In the genomic region with DNA sequence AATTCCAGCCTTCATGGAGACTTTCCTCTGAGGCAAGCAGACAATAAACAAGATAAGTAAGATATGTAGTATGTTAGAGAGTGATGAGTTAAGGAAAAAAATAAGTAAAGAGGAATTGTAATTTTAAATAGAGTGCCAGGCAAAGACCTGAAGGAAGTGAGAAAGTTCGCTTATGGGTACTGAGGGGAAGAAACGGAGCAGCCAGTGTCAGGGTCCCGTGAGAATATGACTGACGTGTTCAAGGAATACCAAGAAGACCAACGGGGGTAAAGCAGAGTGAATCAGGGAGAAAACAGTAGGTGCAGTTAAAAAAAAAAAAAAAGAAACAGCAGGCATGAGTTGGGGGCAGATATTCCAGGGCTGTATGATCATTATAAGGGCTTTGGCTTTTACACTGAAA, we compare ENCODE assay signal across 1 cellular context.
TF ChIP-seq lines count a peak whose summit lies in the region.

No MANE protein-coding gene starts in this region.

TF ChIP-seq in GM23338, 12 proteins besides CTCF, POLR2A, EP300 and RAD21:
- TF ChIP-seq, protein P1, sequence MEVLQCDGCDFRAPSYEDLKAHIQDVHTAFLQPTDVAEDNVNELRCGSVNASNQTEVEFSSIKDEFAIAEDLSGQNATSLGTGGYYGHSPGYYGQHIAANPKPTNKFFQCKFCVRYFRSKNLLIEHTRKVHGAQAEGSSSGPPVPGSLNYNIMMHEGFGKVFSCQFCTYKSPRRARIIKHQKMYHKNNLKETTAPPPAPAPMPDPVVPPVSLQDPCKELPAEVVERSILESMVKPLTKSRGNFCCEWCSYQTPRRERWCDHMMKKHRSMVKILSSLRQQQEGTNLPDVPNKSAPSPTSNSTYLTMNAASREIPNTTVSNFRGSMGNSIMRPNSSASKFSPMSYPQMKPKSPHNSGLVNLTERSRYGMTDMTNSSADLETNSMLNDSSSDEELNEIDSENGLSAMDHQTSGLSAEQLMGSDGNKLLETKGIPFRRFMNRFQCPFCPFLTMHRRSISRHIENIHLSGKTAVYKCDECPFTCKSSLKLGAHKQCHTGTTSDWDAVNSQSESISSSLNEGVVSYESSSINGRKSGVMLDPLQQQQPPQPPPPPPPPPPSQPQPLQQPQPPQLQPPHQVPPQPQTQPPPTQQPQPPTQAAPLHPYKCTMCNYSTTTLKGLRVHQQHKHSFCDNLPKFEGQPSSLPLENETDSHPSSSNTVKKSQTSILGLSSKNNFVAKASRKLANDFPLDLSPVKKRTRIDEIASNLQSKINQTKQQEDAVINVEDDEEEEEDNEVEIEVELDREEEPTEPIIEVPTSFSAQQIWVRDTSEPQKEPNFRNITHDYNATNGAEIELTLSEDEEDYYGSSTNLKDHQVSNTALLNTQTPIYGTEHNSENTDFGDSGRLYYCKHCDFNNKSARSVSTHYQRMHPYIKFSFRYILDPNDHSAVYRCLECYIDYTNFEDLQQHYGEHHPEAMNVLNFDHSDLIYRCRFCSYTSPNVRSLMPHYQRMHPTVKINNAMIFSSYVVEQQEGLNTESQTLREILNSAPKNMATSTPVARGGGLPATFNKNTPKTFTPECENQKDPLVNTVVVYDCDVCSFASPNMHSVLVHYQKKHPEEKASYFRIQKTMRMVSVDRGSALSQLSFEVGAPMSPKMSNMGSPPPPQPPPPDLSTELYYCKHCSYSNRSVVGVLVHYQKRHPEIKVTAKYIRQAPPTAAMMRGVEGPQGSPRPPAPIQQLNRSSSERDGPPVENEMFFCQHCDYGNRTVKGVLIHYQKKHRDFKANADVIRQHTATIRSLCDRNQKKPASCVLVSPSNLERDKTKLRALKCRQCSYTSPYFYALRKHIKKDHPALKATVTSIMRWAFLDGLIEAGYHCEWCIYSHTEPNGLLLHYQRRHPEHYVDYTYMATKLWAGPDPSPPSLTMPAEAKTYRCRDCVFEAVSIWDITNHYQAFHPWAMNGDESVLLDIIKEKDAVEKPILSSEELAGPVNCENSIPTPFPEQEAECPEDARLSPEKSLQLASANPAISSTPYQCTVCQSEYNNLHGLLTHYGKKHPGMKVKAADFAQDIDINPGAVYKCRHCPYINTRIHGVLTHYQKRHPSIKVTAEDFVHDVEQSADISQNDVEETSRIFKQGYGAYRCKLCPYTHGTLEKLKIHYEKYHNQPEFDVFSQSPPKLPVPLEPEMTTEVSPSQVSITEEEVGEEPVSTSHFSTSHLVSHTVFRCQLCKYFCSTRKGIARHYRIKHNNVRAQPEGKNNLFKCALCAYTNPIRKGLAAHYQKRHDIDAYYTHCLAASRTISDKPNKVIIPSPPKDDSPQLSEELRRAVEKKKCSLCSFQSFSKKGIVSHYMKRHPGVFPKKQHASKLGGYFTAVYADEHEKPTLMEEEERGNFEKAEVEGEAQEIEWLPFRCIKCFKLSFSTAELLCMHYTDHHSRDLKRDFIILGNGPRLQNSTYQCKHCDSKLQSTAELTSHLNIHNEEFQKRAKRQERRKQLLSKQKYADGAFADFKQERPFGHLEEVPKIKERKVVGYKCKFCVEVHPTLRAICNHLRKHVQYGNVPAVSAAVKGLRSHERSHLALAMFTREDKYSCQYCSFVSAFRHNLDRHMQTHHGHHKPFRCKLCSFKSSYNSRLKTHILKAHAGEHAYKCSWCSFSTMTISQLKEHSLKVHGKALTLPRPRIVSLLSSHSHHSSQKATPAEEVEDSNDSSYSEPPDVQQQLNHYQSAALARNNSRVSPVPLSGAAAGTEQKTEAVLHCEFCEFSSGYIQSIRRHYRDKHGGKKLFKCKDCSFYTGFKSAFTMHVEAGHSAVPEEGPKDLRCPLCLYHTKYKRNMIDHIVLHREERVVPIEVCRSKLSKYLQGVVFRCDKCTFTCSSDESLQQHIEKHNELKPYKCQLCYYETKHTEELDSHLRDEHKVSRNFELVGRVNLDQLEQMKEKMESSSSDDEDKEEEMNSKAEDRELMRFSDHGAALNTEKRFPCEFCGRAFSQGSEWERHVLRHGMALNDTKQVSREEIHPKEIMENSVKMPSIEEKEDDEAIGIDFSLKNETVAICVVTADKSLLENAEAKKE (CRISPR knock-in tag; IDR thresholded peaks at IDR 0.05): no peak
- TF ChIP-seq CREB1 (CRISPR knock-in tag; IDR thresholded peaks at IDR 0.05; ENCODE audit: low read depth): no peak
- TF ChIP-seq EZH2phosphoT487 (IDR thresholded peaks at IDR 0.05; ENCODE audit: unreplicated experiment): no peak
- no peak for TF ChIP-seq JUNB (IDR thresholded peaks at IDR 0.05; ENCODE audit: unreplicated experiment)
- TF ChIP-seq ZNF331 (CRISPR knock-in tag; IDR thresholded peaks at IDR 0.05; ENCODE audit: low read depth): no peak
- TF ChIP-seq STAT1 (IDR thresholded peaks at IDR 0.05; ENCODE audit: unreplicated experiment): no peak
- TF ChIP-seq EZH2 (IDR thresholded peaks at IDR 0.05; ENCODE audit: low read depth, unreplicated experiment): no peak
- TF ChIP-seq, protein P2, sequence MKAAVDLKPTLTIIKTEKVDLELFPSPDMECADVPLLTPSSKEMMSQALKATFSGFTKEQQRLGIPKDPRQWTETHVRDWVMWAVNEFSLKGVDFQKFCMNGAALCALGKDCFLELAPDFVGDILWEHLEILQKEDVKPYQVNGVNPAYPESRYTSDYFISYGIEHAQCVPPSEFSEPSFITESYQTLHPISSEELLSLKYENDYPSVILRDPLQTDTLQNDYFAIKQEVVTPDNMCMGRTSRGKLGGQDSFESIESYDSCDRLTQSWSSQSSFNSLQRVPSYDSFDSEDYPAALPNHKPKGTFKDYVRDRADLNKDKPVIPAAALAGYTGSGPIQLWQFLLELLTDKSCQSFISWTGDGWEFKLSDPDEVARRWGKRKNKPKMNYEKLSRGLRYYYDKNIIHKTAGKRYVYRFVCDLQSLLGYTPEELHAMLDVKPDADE (IDR thresholded peaks at IDR 0.05): no peak
- TF ChIP-seq ZNF114 (CRISPR knock-in tag; IDR thresholded peaks at IDR 0.05): no peak
- TF ChIP-seq, protein P3, sequence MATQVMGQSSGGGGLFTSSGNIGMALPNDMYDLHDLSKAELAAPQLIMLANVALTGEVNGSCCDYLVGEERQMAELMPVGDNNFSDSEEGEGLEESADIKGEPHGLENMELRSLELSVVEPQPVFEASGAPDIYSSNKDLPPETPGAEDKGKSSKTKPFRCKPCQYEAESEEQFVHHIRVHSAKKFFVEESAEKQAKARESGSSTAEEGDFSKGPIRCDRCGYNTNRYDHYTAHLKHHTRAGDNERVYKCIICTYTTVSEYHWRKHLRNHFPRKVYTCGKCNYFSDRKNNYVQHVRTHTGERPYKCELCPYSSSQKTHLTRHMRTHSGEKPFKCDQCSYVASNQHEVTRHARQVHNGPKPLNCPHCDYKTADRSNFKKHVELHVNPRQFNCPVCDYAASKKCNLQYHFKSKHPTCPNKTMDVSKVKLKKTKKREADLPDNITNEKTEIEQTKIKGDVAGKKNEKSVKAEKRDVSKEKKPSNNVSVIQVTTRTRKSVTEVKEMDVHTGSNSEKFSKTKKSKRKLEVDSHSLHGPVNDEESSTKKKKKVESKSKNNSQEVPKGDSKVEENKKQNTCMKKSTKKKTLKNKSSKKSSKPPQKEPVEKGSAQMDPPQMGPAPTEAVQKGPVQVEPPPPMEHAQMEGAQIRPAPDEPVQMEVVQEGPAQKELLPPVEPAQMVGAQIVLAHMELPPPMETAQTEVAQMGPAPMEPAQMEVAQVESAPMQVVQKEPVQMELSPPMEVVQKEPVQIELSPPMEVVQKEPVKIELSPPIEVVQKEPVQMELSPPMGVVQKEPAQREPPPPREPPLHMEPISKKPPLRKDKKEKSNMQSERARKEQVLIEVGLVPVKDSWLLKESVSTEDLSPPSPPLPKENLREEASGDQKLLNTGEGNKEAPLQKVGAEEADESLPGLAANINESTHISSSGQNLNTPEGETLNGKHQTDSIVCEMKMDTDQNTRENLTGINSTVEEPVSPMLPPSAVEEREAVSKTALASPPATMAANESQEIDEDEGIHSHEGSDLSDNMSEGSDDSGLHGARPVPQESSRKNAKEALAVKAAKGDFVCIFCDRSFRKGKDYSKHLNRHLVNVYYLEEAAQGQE (IDR thresholded peaks at IDR 0.05; ENCODE audit: unreplicated experiment): no peak
- no peak for TF ChIP-seq NANOG (IDR thresholded peaks at IDR 0.05; ENCODE audit: borderline replicate concordance)
- no peak for TF ChIP-seq POLR2AphosphoS5 (IDR thresholded peaks at IDR 0.05; ENCODE audit: low read depth)
